9 cellular contexts compared by ENCODE assay signal in the genomic region with DNA sequence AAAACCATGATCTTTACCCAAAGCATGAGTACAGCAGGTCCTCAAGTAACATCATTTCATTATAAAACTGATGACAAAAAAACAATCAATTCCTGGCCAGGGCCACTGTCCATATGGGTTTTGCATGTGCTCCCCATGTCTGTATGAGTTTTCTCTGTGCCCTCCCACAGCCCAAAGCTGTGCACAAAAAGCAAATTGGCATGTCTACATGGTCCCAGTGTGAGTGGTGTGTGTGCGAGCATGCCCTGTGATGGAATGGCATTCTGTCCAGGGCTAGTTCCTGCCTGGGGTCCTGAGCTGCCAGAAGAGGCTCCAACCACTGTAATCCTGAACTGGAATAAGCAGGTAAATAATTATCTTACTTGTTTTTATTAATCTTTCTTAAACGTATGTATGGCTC. TPM values are rescaled to one million over a fixed set of nuclear protein-coding genes. Genes with fewer than 3 reads are reported as not detected.
"Had no signal": no experiment of that assay in that cellular context is flagged by ENCODE, and none has a peak within 500 bp of the region (broad histone marks: within the 10 kb centered on the region; RNA-seq: fewer than 3 reads in every experiment).

No MANE protein-coding gene starts in this region.

- H3K36me3 Mint-ChIP-seq: IgD-negative memory B cell had no signal

- FAIRE-seq: H1, H54 had no signal

- H3K27ac Mint-ChIP-seq: IgD-negative memory B cell had no signal

- H3K4me3 ChIP-seq: GM23248 had no signal

- H3K9me3 Mint-ChIP-seq: H9 had no signal

- H3K9ac ChIP-seq: GM23248, KMS-11 had no signal

- H3K27ac ChIP-seq: HL-60, KMS-11 had no signal

- H3K4me2 ChIP-seq: KMS-11 had no signal

- DNase-seq: GM23248, H9, HCEC 1CT, KBM-7 had no signal

- H2AFZ ChIP-seq: GM23248 had no signal

- H3K4me3 Mint-ChIP-seq: H9, IgD-negative memory B cell had no signal

- H3K4me1 Mint-ChIP-seq: H9, IgD-negative memory B cell had no signal

RNA-seq across cellular contexts. Expression of a gene that starts 28.4 kb away (rescaled TPM):
- polyA plus RNA-seq: IgD-negative memory B cell had no signal
